ENCODE assay signal across 20 cellular contexts in the genomic region with DNA sequence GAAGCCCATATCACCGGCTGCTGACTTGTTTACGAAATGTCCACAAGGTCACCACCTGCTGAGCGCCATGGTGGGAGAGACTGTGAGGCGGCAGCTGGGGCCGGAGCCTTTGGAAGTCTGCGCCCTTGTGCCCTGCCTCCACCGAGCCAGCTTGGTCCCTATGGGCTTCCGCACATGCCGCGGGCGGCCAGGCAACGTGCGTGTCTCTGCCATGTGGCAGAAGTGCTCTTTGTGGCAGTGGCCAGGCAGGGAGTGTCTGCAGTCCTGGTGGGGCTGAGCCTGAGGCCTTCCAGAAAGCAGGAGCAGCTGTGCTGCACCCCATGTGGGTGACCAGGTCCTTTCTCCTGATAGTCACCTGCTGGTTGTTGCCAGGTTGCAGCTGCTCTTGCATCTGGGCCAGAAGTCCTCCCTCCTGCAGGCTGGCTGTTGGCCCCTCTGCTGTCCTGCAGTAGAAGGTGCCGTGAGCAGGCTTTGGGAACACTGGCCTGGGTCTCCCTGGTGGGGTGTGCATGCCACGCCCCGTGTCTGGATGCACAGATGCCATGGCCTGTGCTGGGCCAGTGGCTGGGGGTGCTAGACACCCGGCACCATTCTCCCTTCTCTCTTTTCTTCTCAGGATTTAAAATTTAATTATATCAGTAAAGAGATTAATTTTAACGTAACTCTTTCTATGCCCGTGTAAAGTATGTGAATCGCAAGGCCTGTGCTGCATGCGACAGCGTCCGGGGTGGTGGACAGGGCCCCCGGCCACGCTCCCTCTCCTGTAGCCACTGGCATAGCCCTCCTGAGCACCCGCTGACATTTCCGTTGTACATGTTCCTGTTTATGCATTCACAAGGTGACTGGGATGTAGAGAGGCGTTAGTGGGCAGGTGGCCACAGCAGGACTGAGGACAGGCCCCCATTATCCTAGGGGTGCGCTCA.
DNase-seq lines count a peak whose midpoint lies in the region; ATAC-seq lines count a peak whose summit lies in the region.
"Had no signal": no experiment of that assay in that cellular context is flagged by ENCODE, and none has a peak within 500 bp of the region (broad histone marks: within the 10 kb centered on the region; RNA-seq: fewer than 3 reads in every experiment).

No MANE protein-coding gene starts in this region.

- peak; percentile 31 to 46 for DNase-seq in SHP77 (lab: John Stamatoyannopoulos, UW)
- no peak for DNase-seq in SHP77 treated with DMSO at 0.1 percent for 48 hours (lab: John Stamatoyannopoulos, UW)
- peak; percentile 52 to 84 for DNase-seq in NCI-H2081 (lab: John Stamatoyannopoulos, UW)
- no peak for DNase-seq in central memory CD8-positive, alpha-beta T cell (ENCODE audit: low spot score in 2 of 2)
- DNase-seq in stimulated activated naive B cell treated with anti-CD40 and anti-IgM and Interleukin-4, amounts not matched to agents 10 μg/mL and 1 μg/mL and 100 μg/mL, for 72 hours = no peak
- no peak for DNase-seq in SIG-M5 (lab: John Stamatoyannopoulos, UW)
- DNase-seq: activated CD4-positive, alpha-beta memory T cell treated with anti-CD3 and anti-CD28 coated beads, Interleukin-2, amount 10 ng/mL, durations not matched to agents 7 days and 5 days; activated naive CD8-positive, alpha-beta T cell treated with anti-CD3 and anti-CD28 coated beads, Interleukin-2, amount 10 ng/mL, durations not matched to agents 7 days and 5 days; DMS153; Kasumi-1; NCI-H1694; NCI-H748 treated with DMSO at 0.1 percent for 48 hours; nucleus accumbens; PC-3; stimulated activated CD4-positive, alpha-beta T cell treated with anti-CD3 and anti-CD28 coated beads, Interleukin-2, amount 100 ng/mL, for 24 hours; T-helper 2 cell; WERI-Rb-1 had no signal

- H3K27ac Mint-ChIP-seq in central memory CD8-positive, alpha-beta T cell (ENCODE audit: low read depth) = peak overlapping the region; percentile 67
- peak overlapping the region; percentile 52 for H3K27ac Mint-ChIP-seq in stimulated activated naive B cell treated with anti-CD40 and anti-IgM and Interleukin-4, amounts not matched to agents 10 μg/mL and 1 μg/mL and 100 μg/mL, for 72 hours
- H3K27ac Mint-ChIP-seq: activated CD4-positive, alpha-beta memory T cell treated with anti-CD3 and anti-CD28 coated beads, Interleukin-2, amount 10 ng/mL, durations not matched to agents 7 days and 5 days; activated naive CD8-positive, alpha-beta T cell treated with anti-CD3 and anti-CD28 coated beads, Interleukin-2, amount 10 ng/mL, durations not matched to agents 7 days and 5 days had no signal

- H3K4me1 Mint-ChIP-seq in central memory CD8-positive, alpha-beta T cell = peaks cover 15% of the 10 kb centered on the region
- H3K4me1 Mint-ChIP-seq in stimulated activated naive B cell treated with anti-CD40 and anti-IgM and Interleukin-4, amounts not matched to agents 10 μg/mL and 1 μg/mL and 100 μg/mL, for 72 hours = peaks cover 4 to 8% of the 10 kb centered on the region in 2 donors

- no peak for ATAC-seq in central memory CD8-positive, alpha-beta T cell (replicated peaks; ENCODE audit: extremely low read depth, poor library complexity, severe bottlenecking)
- no peak for ATAC-seq in stimulated activated naive B cell treated with anti-CD40 and anti-IgM and Interleukin-4, amounts not matched to agents 10 μg/mL and 1 μg/mL and 100 μg/mL, for 72 hours (replicated peaks)
- no peak for ATAC-seq in GM18909 (IDR thresholded peaks at IDR 0.05; ENCODE audit: poor library complexity, unreplicated experiment)
- ATAC-seq in GM21619 (IDR thresholded peaks at IDR 0.05; ENCODE audit: unreplicated experiment) = no peak
- ATAC-seq: left lobe of liver, PC-3 had no signal

- no peaks in the 10 kb centered on the region for H3K27me3 Mint-ChIP-seq in central memory CD8-positive, alpha-beta T cell
- H3K27me3 Mint-ChIP-seq in stimulated activated naive B cell treated with anti-CD40 and anti-IgM and Interleukin-4, amounts not matched to agents 10 μg/mL and 1 μg/mL and 100 μg/mL, for 72 hours = no peaks in the 10 kb centered on the region
- H3K27me3 Mint-ChIP-seq: activated CD4-positive, alpha-beta memory T cell treated with anti-CD3 and anti-CD28 coated beads, Interleukin-2, amount 10 ng/mL, durations not matched to agents 7 days and 5 days; activated naive CD8-positive, alpha-beta T cell treated with anti-CD3 and anti-CD28 coated beads, Interleukin-2, amount 10 ng/mL, durations not matched to agents 7 days and 5 days had no signal

- no peak overlapping the region for H3K4me3 Mint-ChIP-seq in central memory CD8-positive, alpha-beta T cell
- no peak overlapping the region for H3K4me3 Mint-ChIP-seq in stimulated activated naive B cell treated with anti-CD40 and anti-IgM and Interleukin-4, amounts not matched to agents 10 μg/mL and 1 μg/mL and 100 μg/mL, for 72 hours
- H3K4me3 Mint-ChIP-seq: activated CD4-positive, alpha-beta memory T cell treated with anti-CD3 and anti-CD28 coated beads, Interleukin-2, amount 10 ng/mL, durations not matched to agents 7 days and 5 days; activated naive CD8-positive, alpha-beta T cell treated with anti-CD3 and anti-CD28 coated beads, Interleukin-2, amount 10 ng/mL, durations not matched to agents 7 days and 5 days had no signal

- H3K36me3 Mint-ChIP-seq in central memory CD8-positive, alpha-beta T cell (ENCODE audit: insufficient read depth) = peaks cover 25% of the 10 kb centered on the region
- peaks cover 33 to 70% of the 10 kb centered on the region in 2 donors for H3K36me3 Mint-ChIP-seq in stimulated activated naive B cell treated with anti-CD40 and anti-IgM and Interleukin-4, amounts not matched to agents 10 μg/mL and 1 μg/mL and 100 μg/mL, for 72 hours

- no peaks in the 10 kb centered on the region for H3K9me3 Mint-ChIP-seq in central memory CD8-positive, alpha-beta T cell
- no peaks in the 10 kb centered on the region for H3K9me3 Mint-ChIP-seq in stimulated activated naive B cell treated with anti-CD40 and anti-IgM and Interleukin-4, amounts not matched to agents 10 μg/mL and 1 μg/mL and 100 μg/mL, for 72 hours
- H3K9me3 Mint-ChIP-seq: activated CD4-positive, alpha-beta memory T cell treated with anti-CD3 and anti-CD28 coated beads, Interleukin-2, amount 10 ng/mL, durations not matched to agents 7 days and 5 days; activated naive CD8-positive, alpha-beta T cell treated with anti-CD3 and anti-CD28 coated beads, Interleukin-2, amount 10 ng/mL, durations not matched to agents 7 days and 5 days had no signal

Comparison
In these comparisons a context has a peak if more than half of its experiments do, and no peak if none do; other contexts are left out.
1. DNase-seq: peak in SHP77 (2 of 2) and NCI-H2081 (2 of 2); none in SHP77 treated with DMSO at 0.1 percent for 48 hours (single experiment), central memory CD8-positive, alpha-beta T cell (0 of 2), stimulated activated naive B cell treated with anti-CD40 and anti-IgM and Interleukin-4, amounts not matched to agents 10 μg/mL and 1 μg/mL and 100 μg/mL, for 72 hours (single experiment) and SIG-M5 (single experiment).